ENCODE assay signal across 10 cellular contexts in the genomic region with DNA sequence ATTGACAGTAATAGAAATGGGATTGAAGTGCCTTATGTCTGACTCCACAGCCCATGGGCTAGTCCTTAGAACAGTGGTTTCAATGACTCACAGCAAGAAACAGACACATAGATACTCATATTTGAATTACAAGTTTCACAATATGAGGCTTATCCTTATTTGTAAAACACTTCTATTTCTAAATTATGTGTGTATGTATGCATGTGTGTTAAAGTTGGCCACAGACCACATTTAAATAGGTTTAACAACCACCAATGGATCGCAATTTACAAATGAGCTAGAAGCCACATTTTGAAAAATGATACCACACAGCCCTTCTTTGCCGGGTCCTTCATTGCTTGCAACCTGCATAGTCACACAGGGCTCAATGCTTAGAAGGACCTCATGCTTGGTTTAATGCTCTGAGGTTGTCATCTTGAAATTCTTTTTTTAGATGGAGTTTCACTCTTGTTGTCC.
DNase-seq lines count a peak whose midpoint lies in the region; ATAC-seq, FAIRE-seq and TF ChIP-seq lines count a peak whose summit lies in the region.
"Had no signal": no experiment of that assay in that cellular context is flagged by ENCODE, and none has a peak within 500 bp of the region (broad histone marks: within the 10 kb centered on the region; RNA-seq: fewer than 3 reads in every experiment).

No MANE protein-coding gene starts in this region.

- TF ChIP-seq CTCF in bronchial epithelial cell (IDR thresholded peaks at IDR 0.05; ENCODE audit: insufficient read depth, low read length, severe bottlenecking): no peak

- peak; percentile 92 for DNase-seq in bronchial epithelial cell (ENCODE audit: low read depth)
- no peak for DNase-seq in activated naive CD4-positive, alpha-beta T cell treated with anti-CD3 and anti-CD28 coated beads, Interleukin-2, amount 10 ng/mL, durations not matched to agents 7 days and 5 days
- DNase-seq in SKM-1 treated with dmso at 0.1 percent for 144 hours (lab: John Stamatoyannopoulos, UW; ENCODE audit: unreplicated experiment): no peak
- no peak for DNase-seq in RKO (ENCODE audit: low spot score)
- DNase-seq: foreskin melanocyte had no signal

- H3K4me3 ChIP-seq in bronchial epithelial cell (ENCODE audit: low read depth, low read length): no peak overlapping the region

- H3K4me3 Mint-ChIP-seq in activated naive CD4-positive, alpha-beta T cell treated with anti-CD3 and anti-CD28 coated beads, Interleukin-2, amount 10 ng/mL, durations not matched to agents 7 days and 5 days: no peak overlapping the region
- H3K4me3 Mint-ChIP-seq in stimulated activated memory B cell treated with anti-CD40 and anti-IgM and Interleukin-4, amounts not matched to agents 10 μg/mL and 1 μg/mL and 100 μg/mL, for 72 hours: no peak overlapping the region

- ATAC-seq in GM18498 (IDR thresholded peaks at IDR 0.05; ENCODE audit: unreplicated experiment) (peak; percentile 92), GM21381 (IDR thresholded peaks at IDR 0.05; ENCODE audit: unreplicated experiment) (peak; percentile 82), HG03354 (IDR thresholded peaks at IDR 0.05; ENCODE audit: poor library complexity, severe bottlenecking, unreplicated experiment) (peak; percentile 95)
- ATAC-seq in stimulated activated memory B cell treated with anti-CD40 and anti-IgM and Interleukin-4, amounts not matched to agents 10 μg/mL and 1 μg/mL and 100 μg/mL, for 72 hours: no peak

- no peak overlapping the region for H3K27ac Mint-ChIP-seq in activated naive CD4-positive, alpha-beta T cell treated with anti-CD3 and anti-CD28 coated beads, Interleukin-2, amount 10 ng/mL, durations not matched to agents 7 days and 5 days
- H3K27ac Mint-ChIP-seq in stimulated activated memory B cell treated with anti-CD40 and anti-IgM and Interleukin-4, amounts not matched to agents 10 μg/mL and 1 μg/mL and 100 μg/mL, for 72 hours: no peak overlapping the region
- H3K27ac Mint-ChIP-seq: progenitor cell of endocrine pancreas had no signal

- no peaks in the 10 kb centered on the region for H3K27me3 Mint-ChIP-seq in activated naive CD4-positive, alpha-beta T cell treated with anti-CD3 and anti-CD28 coated beads, Interleukin-2, amount 10 ng/mL, durations not matched to agents 7 days and 5 days
- H3K27me3 Mint-ChIP-seq in stimulated activated memory B cell treated with anti-CD40 and anti-IgM and Interleukin-4, amounts not matched to agents 10 μg/mL and 1 μg/mL and 100 μg/mL, for 72 hours: peaks cover 35% of the 10 kb centered on the region

- no peak for FAIRE-seq in bronchial epithelial cell (lab: Jason Lieb, UNC)

- peaks cover 1% of the 10 kb centered on the region for H3K9me3 Mint-ChIP-seq in activated naive CD4-positive, alpha-beta T cell treated with anti-CD3 and anti-CD28 coated beads, Interleukin-2, amount 10 ng/mL, durations not matched to agents 7 days and 5 days
- peaks cover 13% of the 10 kb centered on the region for H3K9me3 Mint-ChIP-seq in stimulated activated memory B cell treated with anti-CD40 and anti-IgM and Interleukin-4, amounts not matched to agents 10 μg/mL and 1 μg/mL and 100 μg/mL, for 72 hours

- no peaks in the 10 kb centered on the region for H3K36me3 ChIP-seq in bronchial epithelial cell (ENCODE audit: control insufficient read depth, insufficient read depth, low read length)

- CTCF ChIA-PET in activated naive CD4-positive, alpha-beta T cell treated with anti-CD3 and anti-CD28 coated beads, Interleukin-2, amount 10 ng/mL, durations not matched to agents 7 days and 5 days (lab: Charles Lee): no interaction called here

- no peaks in the 10 kb centered on the region for H3K36me3 Mint-ChIP-seq in activated naive CD4-positive, alpha-beta T cell treated with anti-CD3 and anti-CD28 coated beads, Interleukin-2, amount 10 ng/mL, durations not matched to agents 7 days and 5 days
- peaks cover 4% of the 10 kb centered on the region for H3K36me3 Mint-ChIP-seq in stimulated activated memory B cell treated with anti-CD40 and anti-IgM and Interleukin-4, amounts not matched to agents 10 μg/mL and 1 μg/mL and 100 μg/mL, for 72 hours

- no peaks in the 10 kb centered on the region for H3K27me3 ChIP-seq in bronchial epithelial cell (ENCODE audit: control insufficient read depth, insufficient read depth, low read length)

- H3K4me1 Mint-ChIP-seq in activated naive CD4-positive, alpha-beta T cell treated with anti-CD3 and anti-CD28 coated beads, Interleukin-2, amount 10 ng/mL, durations not matched to agents 7 days and 5 days: no peaks in the 10 kb centered on the region
- no peaks in the 10 kb centered on the region for H3K4me1 Mint-ChIP-seq in stimulated activated memory B cell treated with anti-CD40 and anti-IgM and Interleukin-4, amounts not matched to agents 10 μg/mL and 1 μg/mL and 100 μg/mL, for 72 hours
